Comparison of ENCODE assay signal across 15 cellular contexts in genomic region chr5:90967851-90968250, GRCh38.
"Had no signal": no experiment of that assay in that cellular context is flagged by ENCODE, and none has a peak within 500 bp of the region (broad histone marks: within the 10 kb centered on the region; RNA-seq: fewer than 3 reads in every experiment).

No MANE protein-coding gene starts in this region.

- H3K36me3 Mint-ChIP-seq: natural killer cell had no signal

- H3K9ac ChIP-seq: neural progenitor cell had no signal

- H3K27ac Mint-ChIP-seq: natural killer cell, neural progenitor cell had no signal

- H3K4me1 Mint-ChIP-seq: natural killer cell, neural progenitor cell had no signal

- H3K4me3 Mint-ChIP-seq: natural killer cell, neural progenitor cell had no signal

- ATAC-seq: gastroesophageal sphincter, left colon, natural killer cell, right cardiac atrium had no signal

- H3K4me3 ChIP-seq: coronary artery, esophagus muscularis mucosa, gastroesophageal sphincter, neural progenitor cell, ovary had no signal

- H2AFZ ChIP-seq: neural progenitor cell had no signal

- DNase-seq: effector memory CD4-positive, alpha-beta T cell; left colon; natural killer cell; nucleus accumbens; ovary; right cardiac atrium; small intestine; stimulated activated CD4-positive, alpha-beta T cell treated with anti-CD3 and anti-CD28 coated beads, Interleukin-2, amount 100 ng/mL, for 48 hours; stimulated activated naive CD4-positive, alpha-beta T cell treated with Interleukin-2 at 50 U/mL for 16 hours had no signal

- H3K27me3 ChIP-seq: esophagus muscularis mucosa, gastroesophageal sphincter, neural progenitor cell, ovary had no signal

- H3K4me2 ChIP-seq: neural progenitor cell had no signal

- H3K27ac ChIP-seq: coronary artery, epithelial cell of prostate, esophagus muscularis mucosa, gastroesophageal sphincter, neural progenitor cell, ovary had no signal

- H3K36me3 ChIP-seq: esophagus muscularis mucosa, gastroesophageal sphincter, ovary had no signal

- FAIRE-seq: endometrium, small intestine had no signal

- H3K4me1 ChIP-seq: esophagus muscularis mucosa, gastroesophageal sphincter, neural progenitor cell had no signal
